24 cellular contexts compared by ENCODE assay signal in the genomic region with DNA sequence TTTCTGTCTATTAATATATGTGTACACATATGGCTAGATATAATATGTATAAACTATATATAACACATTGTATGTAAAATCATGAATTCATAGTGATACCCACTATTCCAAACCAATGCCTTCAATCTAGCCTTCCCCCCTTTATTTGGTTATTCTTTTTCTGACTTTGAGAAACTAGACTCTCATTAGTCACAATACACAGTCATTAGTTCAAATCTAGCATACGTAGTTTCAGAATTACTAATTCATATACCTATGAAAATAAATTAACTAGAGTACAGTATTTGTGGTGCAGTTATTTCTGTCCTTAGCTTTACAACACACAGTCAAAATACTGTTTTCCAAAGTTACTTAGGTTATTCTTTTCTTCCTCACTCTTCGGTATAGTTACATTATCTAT.
"Had no signal": no experiment of that assay in that cellular context is flagged by ENCODE, and none has a peak within 500 bp of the region (broad histone marks: within the 10 kb centered on the region; RNA-seq: fewer than 3 reads in every experiment).

No MANE protein-coding gene starts in this region.

- H3K27ac Mint-ChIP-seq: activated B cell treated with CpG ODN at 0.5 μM for 24 hours, immature natural killer cell, nephron had no signal

- H3K4me3 Mint-ChIP-seq: activated B cell treated with CpG ODN at 0.5 μM for 24 hours, immature natural killer cell, nephron had no signal

- FAIRE-seq: endothelial cell of umbilical vein, kidney had no signal

- H3K4me1 Mint-ChIP-seq: immature natural killer cell had no signal

- ATAC-seq: heart left ventricle, left colon, right cardiac atrium had no signal

- H3K27me3 Mint-ChIP-seq: activated B cell treated with CpG ODN at 0.5 μM for 24 hours had no signal

- DNase-seq: activated B cell treated with CpG ODN at 0.5 μM for 24 hours; activated CD4-positive, alpha-beta T cell treated with anti-CD3 and anti-CD28 coated beads for 4 hours; activated CD4-positive, alpha-beta T cell treated with anti-CD3 and anti-CD28 coated beads, Interleukin-2, amount 50 U/mL, for 48 hours; activated CD8-positive, alpha-beta memory T cell treated with anti-CD3 and anti-CD28 coated beads for 24 hours; activated gamma-delta T cell treated with Interleukin-2 at 50 U/mL for 16 hours; activated naive CD4-positive, alpha-beta T cell treated with anti-CD3 and anti-CD28 coated beads, Interleukin-2, amount 50 U/mL, for 16 hours; activated T-cell treated with anti-CD3 and anti-CD28 coated beads, Interleukin-2, amount 50 U/mL, for 1 hour; amygdala; central memory CD4-positive, alpha-beta T cell; heart left ventricle; hypothalamus; immature natural killer cell; kidney; left colon; mammary epithelial cell; posterior cingulate gyrus; right cardiac atrium; stimulated activated CD4-positive, alpha-beta T cell treated with anti-CD3 and anti-CD28 coated beads, Interleukin-15, amount 100 ng/mL, for 24 hours; stimulated activated CD4-positive, alpha-beta T cell treated with anti-CD3 and anti-CD28 coated beads, Interleukin-2, amount 100 ng/mL, for 24 hours; stimulated activated naive CD4-positive, alpha-beta T cell treated with Interleukin-2 at 50 U/mL for 16 hours; testis; transverse colon had no signal
